In genomic region chr9:126630458-126631237, GRCh38 we compare ENCODE assay signal across 19 cellular contexts. TPM values are rescaled to one million over a fixed set of nuclear protein-coding genes. Genes with fewer than 3 reads are reported as not detected.
A peak's percentile ranks its signal among the peaks of the same experiment; 100 is the strongest.
DNase-seq lines count a peak whose midpoint lies in the region; ATAC-seq, FAIRE-seq and TF ChIP-seq lines count a peak whose summit lies in the region.
"Had no signal": no experiment of that assay in that cellular context is flagged by ENCODE, and none has a peak within 500 bp of the region (broad histone marks: within the 10 kb centered on the region; RNA-seq: fewer than 3 reads in every experiment).

No MANE protein-coding gene starts in this region.

- no TSS peak for BruUV-seq in K562 (replicated peaks; lab: Mats Ljungman, UMichigan)
- BruUV-seq in Caco-2 (replicated peaks; lab: Mats Ljungman, UMichigan), result no TSS peak

- CTCF ChIA-PET in K562 (lab: Yijun Ruan, JAX; ENCODE audit: low intra/inter-chr PET ratio), result no interaction called here
- CTCF ChIA-PET in Caco-2 (lab: Charles Lee), result interaction anchor here (0.6 to 3.0 kb wide), 9 partner anchors 11 to 255 kb away, joined by 3 to 16 read pairs (median 4); no protein-coding TSS in a partner anchor

- POLR2A ChIA-PET in K562 (lab: Yijun Ruan, JAX), result no interaction called here
- POLR2A ChIA-PET in Caco-2 (lab: Charles Lee), result no interaction called here

- H3K27me3 Mint-ChIP-seq in nephron (ENCODE audit: low read depth) (peaks cover 92% of the 10 kb centered on the region), Caco-2 (ENCODE audit: insufficient read depth, unreplicated experiment) (no peaks in the 10 kb centered on the region)

- no peak for TF ChIP-seq CTCF in K562 (IDR thresholded peaks at IDR 0.05 in 2 of 3, conservative IDR thresholded peaks at IDR 0.05 in 1 of 3; ENCODE audit: insufficient read depth in 2 of 3, low read depth in 1 of 3, low read length in 3 of 3)
- TF ChIP-seq CTCF in nephron (IDR thresholded peaks at IDR 0.05; ENCODE audit: unreplicated experiment in 3 of 3), result no peak
- TF ChIP-seq CTCF in Caco-2 (IDR thresholded peaks at IDR 0.05; ENCODE audit: insufficient read depth in 1 of 2, low read depth in 1 of 2, low read length in 1 of 2, severe bottlenecking in 1 of 2, unreplicated experiment in 1 of 2), result no peak

- H3K9me3 Mint-ChIP-seq in nephron (no peaks in the 10 kb centered on the region), Caco-2 (ENCODE audit: unreplicated experiment) (no peaks in the 10 kb centered on the region)
- H3K9me3 Mint-ChIP-seq: activated CD4-positive, alpha-beta memory T cell treated with anti-CD3 and anti-CD28 coated beads for 36 hours; activated T-cell treated with anti-CD3 and anti-CD28 coated beads, Interleukin-2, amount 50 U/mL, for 72 hours had no signal

- H3K27me3 ChIP-seq in K562 (ENCODE audit: control insufficient read depth in 2 of 2, insufficient read depth in 2 of 2, low read length in 2 of 2) (peaks cover 31 to 78% of the 10 kb centered on the region in 2 experiments), Caco-2 (replicated peaks; ENCODE audit: control insufficient read depth, insufficient read depth, low read length) (no peaks in the 10 kb centered on the region)

- no peak overlapping the region for H3K27ac ChIP-seq in K562 (ENCODE audit: extremely low read depth, low read depth, low read length)
- H3K27ac ChIP-seq: heart left ventricle, stomach, upper lobe of right lung had no signal

- intact Hi-C loops in K562 (cut with micrococcal nuclease) (no loop called here), Caco-2 (cut with micrococcal nuclease; ENCODE audit: unreplicated experiment) (no loop called here)

- FAIRE-seq in K562 (lab: Jason Lieb, UNC), result no peak

- WGBS in K562 (ENCODE audit: insufficient coverage, low coverage, missing lambda C conversion rate), result under 1% methylated on average over 15 of the region's 20 CpGs

- TF ChIP-seq POLR2A in K562 (conservative IDR thresholded peaks at IDR 0.05), result no peak

- H3K4me1 ChIP-seq in K562 (replicated peaks in 1 of 2; ENCODE audit: control insufficient read depth in 2 of 2, insufficient read depth in 2 of 2, low read length in 2 of 2) (peaks cover 0 to 12% of the 10 kb centered on the region in 2 experiments; a peak in 2 of 5 replicates), Caco-2 (peaks cover 19% of the 10 kb centered on the region)

- no peaks in the 10 kb centered on the region for H3K9me1 ChIP-seq in K562 (ENCODE audit: control insufficient read depth, insufficient read depth, low read length)

- H3K9ac ChIP-seq in K562 (ENCODE audit: insufficient read depth in 1 of 2, low read depth in 2 of 2, low read length in 2 of 2), result no peak overlapping the region

- H3K36me3 Mint-ChIP-seq in nephron (ENCODE audit: low read depth) (no peaks in the 10 kb centered on the region), Caco-2 (ENCODE audit: insufficient read depth, unreplicated experiment) (peaks cover 6% of the 10 kb centered on the region)
- H3K36me3 Mint-ChIP-seq: activated CD4-positive, alpha-beta memory T cell treated with anti-CD3 and anti-CD28 coated beads for 36 hours; activated naive CD8-positive, alpha-beta T cell had no signal

- H3K4me1 Mint-ChIP-seq in nephron, result peaks cover 26% of the 10 kb centered on the region
- peaks cover 12% of the 10 kb centered on the region for H3K4me1 Mint-ChIP-seq in Caco-2 (ENCODE audit: low read depth, unreplicated experiment)

- H2AFZ ChIP-seq in K562 (ENCODE audit: low read depth, low read length), result no peak overlapping the region

- H3K36me3 ChIP-seq in K562 (ENCODE audit: control insufficient read depth, insufficient read depth, low read length) (no peaks in the 10 kb centered on the region), Caco-2 (ENCODE audit: control insufficient read depth, insufficient read depth, low read length) (no peaks in the 10 kb centered on the region)
- H3K36me3 ChIP-seq: heart left ventricle, stomach, upper lobe of right lung had no signal

- H3K4me3 ChIP-seq in K562, result no peak overlapping the region
- no peak overlapping the region for H3K4me3 ChIP-seq in Caco-2 (ENCODE audit: low read depth, low read length)
- H3K4me3 ChIP-seq: heart left ventricle, stomach, upper lobe of right lung had no signal

- ATAC-seq in K562 (0 out of 3 replicates have a peak, but pooled peaks have one; percentile 25), GM18861 (IDR thresholded peaks at IDR 0.05; ENCODE audit: unreplicated experiment) (no peak), GM18511 (IDR thresholded peaks at IDR 0.05; ENCODE audit: unreplicated experiment) (no peak)
- ATAC-seq: activated T-cell treated with anti-CD3 and anti-CD28 coated beads, Interleukin-2, amount 50 U/mL, for 72 hours; heart left ventricle; Right ventricle myocardium inferior; upper lobe of right lung had no signal

- H3K4me3 Mint-ChIP-seq in nephron, result no peak overlapping the region
- no peak overlapping the region for H3K4me3 Mint-ChIP-seq in Caco-2 (ENCODE audit: unreplicated experiment)
- H3K4me3 Mint-ChIP-seq: activated CD4-positive, alpha-beta memory T cell treated with anti-CD3 and anti-CD28 coated beads for 36 hours; activated naive CD8-positive, alpha-beta T cell; activated T-cell treated with anti-CD3 and anti-CD28 coated beads, Interleukin-2, amount 50 U/mL, for 72 hours had no signal

- TF ChIP-seq RAD21 in K562 (CRISPR knock-in tag; conservative IDR thresholded peaks at IDR 0.05 in 1 of 2, IDR thresholded peaks at IDR 0.05 in 1 of 2), result no peak

- H3K9me3 ChIP-seq in K562 (replicated peaks; ENCODE audit: control insufficient read depth, insufficient read depth, low read depth, low read length) (no peaks in the 10 kb centered on the region), Caco-2 (no peaks in the 10 kb centered on the region)
- H3K9me3 ChIP-seq: heart left ventricle, stomach, upper lobe of right lung had no signal

- H3K4me2 ChIP-seq in K562 (ENCODE audit: insufficient read depth, low read length), result no peak overlapping the region

- H3K79me2 ChIP-seq in K562 (ENCODE audit: control insufficient read depth, insufficient read depth, low read length), result no peaks in the 10 kb centered on the region

- no peak for TF ChIP-seq EP300 in K562 (IDR thresholded peaks at IDR 0.05; ENCODE audit: low read length)

- in situ Hi-C loops in K562 (cut with MboI), result no loop called here

- H4K20me1 ChIP-seq in K562 (replicated peaks; ENCODE audit: control insufficient read depth, insufficient read depth, low read length), result peaks cover 4% of the 10 kb centered on the region; the same call in 1 of the 2 replicates

- H3K27ac Mint-ChIP-seq in nephron (peak overlapping the region in 2 of 3 experiments; percentile 20 to 40), Caco-2 (ENCODE audit: unreplicated experiment) (no peak overlapping the region)
- H3K27ac Mint-ChIP-seq: activated CD4-positive, alpha-beta memory T cell treated with anti-CD3 and anti-CD28 coated beads for 36 hours; activated naive CD8-positive, alpha-beta T cell; activated T-cell treated with anti-CD3 and anti-CD28 coated beads, Interleukin-2, amount 50 U/mL, for 72 hours; CD14-positive monocyte had no signal

- peak; percentile 92 for DNase-seq in DMS53 treated with DMSO at 0.1 percent for 48 hours (lab: John Stamatoyannopoulos, UW; ENCODE audit: unreplicated experiment)
- DNase-seq in HT1080 (ENCODE audit: low read depth), result peak; percentile 44
- no peak for DNase-seq in K562 (ENCODE audit: extremely low read depth in 1 of 4, low spot score in 3 of 4)
- no peak for DNase-seq in Caco-2
- DNase-seq in T-helper 1 cell, result no peak
- DNase-seq: activated CD4-positive, alpha-beta memory T cell treated with anti-CD3 and anti-CD28 coated beads for 36 hours; activated T-cell treated with anti-CD3 and anti-CD28 coated beads, Interleukin-2, amount 50 U/mL, for 72 hours; EL; heart left ventricle; NCI-H1092 treated with DMSO at 0.1 percent for 48 hours; stomach; upper lobe of right lung had no signal

TF ChIP-seq in K562, 482 proteins besides CTCF, POLR2A, EP300 and RAD21:
- TF ChIP-seq ZFP36 (IDR thresholded peaks at IDR 0.05; ENCODE audit: low read depth, low read length, partially characterized antibody), result peak; percentile 32
- TF ChIP-seq ZBTB33 (CRISPR knock-in tag; IDR thresholded peaks at IDR 0.05), result no peak
- no peak for TF ChIP-seq ZBTB1 (CRISPR knock-in tag; IDR thresholded peaks at IDR 0.05; ENCODE audit: borderline replicate concordance, low read depth)

RNA-seq across cellular contexts. Expression of gene LMX1B, which starts 16.9 kb away (rescaled TPM):
- 0.55 and 1.3 TPM in 2 replicates for total RNA-seq in HT1080 (2014; rRNA removed; shearing (Covaris generic))
- polyA plus RNA-seq in HT1080 (2015; cell fraction: cytosol; rRNA removed), result 2.4 and 3.2 TPM in 2 replicates
- polyA plus RNA-seq in HT1080 (2015; cell fraction: nucleus; rRNA removed), result 0.86 and 1.5 TPM in 2 replicates
- not detected in 2 replicates for total RNA-seq in K562 (2011; cell fraction: chromatin; rRNA removed; ENCODE audit: low replicate concordance)
- not detected in 2 replicates for total RNA-seq in K562 (2011; cell fraction: nucleolus; rRNA removed)
- not detected in 2 replicates for total RNA-seq in K562 (2011; cell fraction: nucleoplasm; rRNA removed)
- total RNA-seq in K562 (2014; rRNA removed) (not detected in 2 replicates), K562 (2014; rRNA removed; fragmentation: Illumina TruSeq; extraction: Trizol) (not detected in 2 replicates), K562 (2015; rRNA removed; fragmentation: Illumina TruSeq; extraction: Trizol) (not detected in 2 replicates), K562 (2021) (not detected in 2 replicates), Caco-2 (2022) (15.5 and 17.0 TPM in 2 replicates)
- polyA plus RNA-seq in K562 (2011; rRNA removed) (not detected in 2 replicates), K562 (2014; fragmentation: Illumina TruSeq; extraction: Trizol) (not detected in 2 replicates), K562 (2014; fragmentation: Nextera tagmentation; extraction: Ambion mirVana) (not detected), K562 (2014; rRNA removed) (not detected in 2 replicates)
- not detected in 2 replicates for polyA plus RNA-seq in K562 (2011; cell fraction: cytosol; rRNA removed)
- polyA plus RNA-seq in K562 (2011; cell fraction: nucleus; rRNA removed), result not detected in 2 replicates
- polyA plus RNA-seq in K562 (2012), result not detected in 2 replicates
- not detected in 2 replicates for polyA minus RNA-seq in K562 (2011; rRNA and poly(A)+ RNA removed)
- not detected in 2 replicates for polyA minus RNA-seq in K562 (2011; cell fraction: cytosol; rRNA and poly(A)+ RNA removed)
- not detected in 2 replicates for polyA minus RNA-seq in K562 (2011; cell fraction: nucleus; rRNA and poly(A)+ RNA removed)
- total RNA-seq: activated CD4-positive, alpha-beta memory T cell treated with anti-CD3 and anti-CD28 coated beads for 36 hours; activated T-cell treated with anti-CD3 and anti-CD28 coated beads, Interleukin-2, amount 50 U/mL, for 72 hours; stomach had no signal
- polyA plus RNA-seq: CD14-positive monocyte, neural cell had no signal

Comparison
In these comparisons a context has a peak if more than half of its experiments do, and no peak if none do; other contexts are left out.
1. DNase-seq: peak in DMS53 treated with DMSO at 0.1 percent for 48 hours (single experiment) and HT1080 (single experiment); none in K562 (0 of 4), Caco-2 (0 of 2) and T-helper 1 cell (0 of 5).